In genomic region chr4:13647012-13647411, GRCh38 we compare ENCODE assay signal across 18 cellular contexts.
DNase-seq lines count a peak whose midpoint lies in the region; ATAC-seq, FAIRE-seq and TF ChIP-seq lines count a peak whose summit lies in the region.
"Had no signal": no experiment of that assay in that cellular context is flagged by ENCODE, and none has a peak within 500 bp of the region (broad histone marks: within the 10 kb centered on the region; RNA-seq: fewer than 3 reads in every experiment).

No MANE protein-coding gene starts in this region.

- no peaks in the 10 kb centered on the region for H3K36me3 ChIP-seq in ACC112 (ENCODE audit: insufficient read depth, low read length)
- H3K36me3 ChIP-seq: BLaER1 treated with 17β-estradiol and CSF1 and Interleukin-3, amounts not matched to agents 10 nM and 100 nM; HAP-1 had no signal

- H3K27ac ChIP-seq in ACC112 (ENCODE audit: low read depth, low read length): no peak overlapping the region
- H3K27ac ChIP-seq: BLaER1 treated with 17β-estradiol and CSF1 and Interleukin-3, amounts not matched to agents 10 nM and 100 nM; body of pancreas had no signal

- no peak for TF ChIP-seq CTCF in fibroblast of pulmonary artery (IDR thresholded peaks at IDR 0.05; ENCODE audit: low read length, missing control alignments)

- DNase-seq in GM18507 (ENCODE audit: extremely low spot score, insufficient read length, low read depth): no peak
- peak; percentile 7 for DNase-seq in RPMI8226
- DNase-seq in fibroblast of pulmonary artery (ENCODE audit: low read depth): no peak
- DNase-seq in NCI-H2029 treated with DMSO at 0.1 percent for 48 hours (lab: John Stamatoyannopoulos, UW): no peak
- DNase-seq in AG20443 (ENCODE audit: low spot score): no peak
- DNase-seq: activated CD8-positive, alpha-beta memory T cell treated with anti-CD3 and anti-CD28 coated beads, Interleukin-2, amount 50 U/mL, for 48 hours; body of pancreas; effector memory CD8-positive, alpha-beta T cell; retina; Right ventricle myocardium superior; stimulated activated CD4-positive, alpha-beta T cell treated with anti-CD3 and anti-CD28 coated beads, Interleukin-4, amount 100 ng/mL, for 4 hours; stimulated activated naive CD4-positive, alpha-beta T cell treated with Interleukin-2 at 50 U/mL for 16 hours had no signal

- no peaks in the 10 kb centered on the region for H3K79me2 ChIP-seq in ACC112 (ENCODE audit: control insufficient read depth, insufficient read depth, low read length, unreplicated experiment)

- no peak for ATAC-seq in GM18868 (IDR thresholded peaks at IDR 0.05; ENCODE audit: unreplicated experiment)
- no peak for ATAC-seq in HG02588 (IDR thresholded peaks at IDR 0.05; ENCODE audit: unreplicated experiment)
- ATAC-seq: body of pancreas; effector memory CD8-positive, alpha-beta T cell had no signal

- H3K4me1 ChIP-seq in ACC112 (ENCODE audit: control insufficient read depth, insufficient read depth, low read length, unreplicated experiment): peaks cover 9% of the 10 kb centered on the region
- H3K4me1 ChIP-seq: BLaER1 treated with 17β-estradiol and CSF1 and Interleukin-3, amounts not matched to agents 10 nM and 100 nM; HAP-1 had no signal

- H3K27me3 ChIP-seq in ACC112 (ENCODE audit: insufficient read depth, low read length): no peaks in the 10 kb centered on the region
- H3K27me3 ChIP-seq: BLaER1 treated with 17β-estradiol and CSF1 and Interleukin-3, amounts not matched to agents 10 nM and 100 nM; body of pancreas had no signal

- peak overlapping the region; percentile 6 for H2AFZ ChIP-seq in ACC112 (ENCODE audit: low read length, unreplicated experiment)

- peak; percentile 5 for FAIRE-seq in GM18507 (lab: Jason Lieb, UNC)
- FAIRE-seq: GM12892 had no signal

- H3K4me3 ChIP-seq in ACC112 (ENCODE audit: low read depth, low read length) (peak overlapping the region; percentile 27; the same call in 1 of the 2 replicates), fibroblast of pulmonary artery (replicated peaks; ENCODE audit: low read depth, low read length) (peak overlapping the region; percentile 7)
- H3K4me3 ChIP-seq: BLaER1 treated with 17β-estradiol and CSF1 and Interleukin-3, amounts not matched to agents 10 nM and 100 nM; body of pancreas; HAP-1 had no signal
